7 cellular contexts compared by ENCODE assay signal in the genomic region with DNA sequence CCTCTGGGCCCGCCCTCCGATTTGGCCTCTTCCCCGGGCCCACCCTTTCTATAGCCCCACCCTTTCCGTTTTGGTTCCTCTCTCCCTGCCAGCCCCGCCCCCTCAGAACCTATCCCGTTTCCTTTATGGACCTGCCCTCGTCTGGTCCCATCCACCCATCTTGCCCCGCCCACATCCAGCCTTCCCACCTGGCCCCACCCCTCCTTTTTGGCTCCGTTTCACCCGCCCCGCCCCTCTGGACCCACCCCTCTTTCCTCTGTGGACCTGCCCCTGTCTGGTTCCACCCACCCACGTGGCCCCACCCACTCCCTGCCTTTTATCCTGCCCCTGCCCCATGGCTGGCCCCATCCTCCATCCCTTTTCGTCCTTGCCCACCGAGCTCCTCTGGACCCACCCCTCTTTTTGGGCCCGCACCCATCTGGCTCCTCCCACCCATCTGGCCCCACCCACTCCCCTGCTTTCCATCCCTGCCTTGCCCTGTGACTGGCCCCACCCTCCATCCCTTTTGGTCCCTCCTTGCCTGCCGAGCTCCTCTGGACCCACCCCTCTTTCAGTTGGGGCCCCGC.
DNase-seq lines count a peak whose midpoint lies in the region; ATAC-seq and TF ChIP-seq lines count a peak whose summit lies in the region.

No MANE protein-coding gene starts in this region.

- DNase-seq in LoVo (ENCODE audit: low spot score): peak; percentile 12
- DNase-seq in T-helper 22 cell (ENCODE audit: low read depth): peak; percentile 31
- peak in 4 of 5 donors; percentile 41 to 65 (median 50) for DNase-seq in ovary
- DNase-seq in putamen (ENCODE audit: low spot score): no peak
- DNase-seq in OCI-M2 (lab: John Stamatoyannopoulos, UW; ENCODE audit: unreplicated experiment): no peak

- H3K36me3 Mint-ChIP-seq in dendritic cell treated with granulocyte-macrophage colony-stimulating factor and Interleukin-4, amounts not matched to agents 40 ng/mL and 50 ng/mL, for 4 days (ENCODE audit: low read depth): no peaks in the 10 kb centered on the region

- no peaks in the 10 kb centered on the region for H3K36me3 ChIP-seq in ovary

- no peak overlapping the region for H3K27ac Mint-ChIP-seq in dendritic cell treated with granulocyte-macrophage colony-stimulating factor and Interleukin-4, amounts not matched to agents 40 ng/mL and 50 ng/mL, for 4 days

- WGBS in ovary, 3 donors: 7 to 10% (median 9%) methylated on average over 13 to 17 of the region's 17 CpGs

- TF ChIP-seq EP300 in ovary (IDR thresholded peaks at IDR 0.05): no peak

- ATAC-seq in GM18511 (IDR thresholded peaks at IDR 0.05; ENCODE audit: unreplicated experiment): no peak

- H3K27me3 Mint-ChIP-seq in dendritic cell treated with granulocyte-macrophage colony-stimulating factor and Interleukin-4, amounts not matched to agents 40 ng/mL and 50 ng/mL, for 4 days: peaks cover 62% of the 10 kb centered on the region

- peaks cover 5% of the 10 kb centered on the region for H3K4me1 Mint-ChIP-seq in dendritic cell treated with granulocyte-macrophage colony-stimulating factor and Interleukin-4, amounts not matched to agents 40 ng/mL and 50 ng/mL, for 4 days (ENCODE audit: low read depth)

- H3K27me3 ChIP-seq in ovary: no peaks in the 10 kb centered on the region

- no peaks in the 10 kb centered on the region for H3K9me3 ChIP-seq in ovary

- no peak for TF ChIP-seq POLR2A in ovary (IDR thresholded peaks at IDR 0.05)

- peaks cover 16% of the 10 kb centered on the region for H3K4me1 ChIP-seq in ovary (ENCODE audit: insufficient read depth)

- intact Hi-C loops in dendritic cell treated with granulocyte-macrophage colony-stimulating factor and Interleukin-4, amounts not matched to agents 40 ng/mL and 50 ng/mL, for 4 days (cut with micrococcal nuclease): no loop called here
- intact Hi-C loops in ovary (cut with DNase I): no loop called here

- no peak overlapping the region for H3K4me3 ChIP-seq in ovary

- peak overlapping the region; percentile 41 for H3K4me3 Mint-ChIP-seq in dendritic cell treated with granulocyte-macrophage colony-stimulating factor and Interleukin-4, amounts not matched to agents 40 ng/mL and 50 ng/mL, for 4 days

- no peaks in the 10 kb centered on the region for H3K9me3 Mint-ChIP-seq in dendritic cell treated with granulocyte-macrophage colony-stimulating factor and Interleukin-4, amounts not matched to agents 40 ng/mL and 50 ng/mL, for 4 days

- no peak for TF ChIP-seq CTCF in ovary (IDR thresholded peaks at IDR 0.05)

- H3K27ac ChIP-seq in ovary: no peak overlapping the region

Comparison
In these comparisons a context has a peak if more than half of its experiments do, and no peak if none do; other contexts are left out.
1. DNase-seq: peak in LoVo (single experiment), T-helper 22 cell (single experiment) and ovary (4 of 5); none in putamen (single experiment) and OCI-M2 (single experiment).